1 cellular context compared by ENCODE assay signal in genomic region chr10:34206078-34206477, GRCh38.
TF ChIP-seq lines count a peak whose summit lies in the region.

No MANE protein-coding gene starts in this region.

TF ChIP-seq in HepG2, 621 proteins besides CTCF, POLR2A, EP300 and RAD21:
- TF ChIP-seq STAG1 (CRISPR knock-in tag; IDR thresholded peaks at IDR 0.05) (peak; percentile 24; the same call in 1 of the 2 replicates), RNF219 (CRISPR knock-in tag; IDR thresholded peaks at IDR 0.05) (no peak), CEBPZ (IDR thresholded peaks at IDR 0.05; ENCODE audit: low read length) (no peak), ZNF891 (CRISPR knock-in tag; IDR thresholded peaks at IDR 0.05) (no peak), MIXL1 (CRISPR knock-in tag; IDR thresholded peaks at IDR 0.05) (no peak)
